Comparison of ENCODE assay signal across 11 cellular contexts in the genomic region with DNA sequence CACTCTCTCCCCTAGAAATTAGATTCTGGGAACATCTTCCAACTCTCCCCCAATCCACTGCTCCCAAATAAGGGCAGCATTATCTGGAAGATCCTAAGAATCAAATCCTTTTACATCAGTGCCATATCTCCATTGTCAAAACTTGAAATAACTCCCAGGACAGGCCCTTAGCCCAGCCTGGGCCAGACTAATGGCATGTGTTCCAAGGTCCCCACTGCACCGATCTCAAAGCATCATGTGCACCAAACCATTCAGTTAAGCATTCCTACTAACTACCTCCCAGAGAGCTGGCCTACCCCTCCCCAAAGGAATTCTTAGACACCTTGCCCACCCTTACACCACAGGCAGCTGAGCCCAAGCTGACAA. TPM values are rescaled to one million over a fixed set of nuclear protein-coding genes. Genes with fewer than 3 reads are reported as not detected.
A peak's percentile ranks its signal among the peaks of the same experiment; 100 is the strongest.
DNase-seq lines count a peak whose midpoint lies in the region; ATAC-seq and TF ChIP-seq lines count a peak whose summit lies in the region.
"Had no signal": no experiment of that assay in that cellular context is flagged by ENCODE, and none has a peak within 500 bp of the region (broad histone marks: within the 10 kb centered on the region; RNA-seq: fewer than 3 reads in every experiment).

No MANE protein-coding gene starts in this region.

- no peaks in the 10 kb centered on the region for H3K27me3 ChIP-seq in colonic mucosa
- H3K27me3 ChIP-seq in esophagus muscularis mucosa = no peaks in the 10 kb centered on the region
- H3K27me3 ChIP-seq: neural progenitor cell had no signal

- TF ChIP-seq EP300 in esophagus muscularis mucosa (IDR thresholded peaks at IDR 0.05) = no peak

- H3K4me1 ChIP-seq in colonic mucosa (no peaks in the 10 kb centered on the region), esophagus muscularis mucosa (peaks cover 2 to 22% (median 19%) of the 10 kb centered on the region in 4 donors)
- H3K4me1 ChIP-seq: neural progenitor cell had no signal

- H3K9ac ChIP-seq in colonic mucosa (ENCODE audit: low read depth in 2 of 2, low read length in 2 of 2) = no peak overlapping the region
- H3K9ac ChIP-seq: neural progenitor cell had no signal

- in situ Hi-C loops in GM13976 (cut with MboI; ENCODE audit: low sequenced_read_pairs, unreplicated experiment) = loop anchor here (5.0 kb wide), 1 partner anchor 51 kb away; no protein-coding TSS in a partner anchor

- intact Hi-C loops in colonic mucosa (cut with DNase I) = loop anchor here (5.0 kb wide), 1 partner anchor 126 kb away; the partner anchor contains the start of gene POU2AF3
- intact Hi-C loops in esophagus muscularis mucosa (cut with DNase I) = loop anchor here (2.0 to 5.0 kb wide), 2 partner anchors 126 to 140 kb away; partner anchors contain the start of gene POU2AF3

- H3K36me3 ChIP-seq in colonic mucosa = no peaks in the 10 kb centered on the region
- H3K36me3 ChIP-seq in esophagus muscularis mucosa = no peaks in the 10 kb centered on the region
- H3K36me3 ChIP-seq: neural progenitor cell had no signal

- no peak overlapping the region for H3K27ac ChIP-seq in colonic mucosa
- no peak overlapping the region for H3K27ac ChIP-seq in esophagus muscularis mucosa (replicated peaks in 1 of 4)
- H3K27ac ChIP-seq: neural progenitor cell had no signal

- H3K9me3 ChIP-seq in colonic mucosa = no peaks in the 10 kb centered on the region
- no peaks in the 10 kb centered on the region for H3K9me3 ChIP-seq in esophagus muscularis mucosa

- no peak for DNase-seq in colonic mucosa
- DNase-seq in NCI-H1105 treated with DMSO at 0.1 percent for 48 hours (lab: John Stamatoyannopoulos, UW) = no peak
- no peak for DNase-seq in GM13976 (ENCODE audit: low spot score)
- DNase-seq in esophagus muscularis mucosa (ENCODE audit: extremely low spot score) = no peak

- H3K4me3 ChIP-seq in colonic mucosa (no peak overlapping the region), esophagus muscularis mucosa (no peak overlapping the region)
- H3K4me3 ChIP-seq: neural progenitor cell had no signal

- ATAC-seq in GM18502 (IDR thresholded peaks at IDR 0.05; ENCODE audit: poor library complexity, unreplicated experiment) = peak; percentile 15
- ATAC-seq in GM21526 (IDR thresholded peaks at IDR 0.05; ENCODE audit: low FRiP score, unreplicated experiment) = peak; percentile 6
- ATAC-seq in HG03354 (IDR thresholded peaks at IDR 0.05; ENCODE audit: poor library complexity, severe bottlenecking, unreplicated experiment) = peak; percentile 4
- ATAC-seq in GM21825 (IDR thresholded peaks at IDR 0.05; ENCODE audit: unreplicated experiment) = no peak

- TF ChIP-seq CTCF in colonic mucosa (IDR thresholded peaks at IDR 0.05) (peak; percentile 15), GM13976 (IDR thresholded peaks at IDR 0.05; ENCODE audit: borderline replicate concordance, control extremely low read depth, extremely low read depth, insufficient read depth, missing control alignments) (no peak), esophagus muscularis mucosa (IDR thresholded peaks at IDR 0.05) (no peak)

- TF ChIP-seq POLR2A in esophagus muscularis mucosa (IDR thresholded peaks at IDR 0.05; ENCODE audit: low read depth) = no peak

- 58% methylated on average over 1 of the region's 1 CpG for WGBS in esophagus muscularis mucosa

RNA-seq across cellular contexts. Expression of gene POU2AF1, which starts 44.2 kb away (rescaled TPM):
- total RNA-seq in colonic mucosa (1 to 10 TPM; 3.1 to 3.7 TPM), esophagus muscularis mucosa (under 1 TPM in 2 of 4 donors, not detected in 2; 0.17 TPM)
- total RNA-seq: fibroblast of villous mesenchyme, lung microvascular endothelial cell had no signal
